16 cellular contexts compared by ENCODE assay signal in the genomic region with DNA sequence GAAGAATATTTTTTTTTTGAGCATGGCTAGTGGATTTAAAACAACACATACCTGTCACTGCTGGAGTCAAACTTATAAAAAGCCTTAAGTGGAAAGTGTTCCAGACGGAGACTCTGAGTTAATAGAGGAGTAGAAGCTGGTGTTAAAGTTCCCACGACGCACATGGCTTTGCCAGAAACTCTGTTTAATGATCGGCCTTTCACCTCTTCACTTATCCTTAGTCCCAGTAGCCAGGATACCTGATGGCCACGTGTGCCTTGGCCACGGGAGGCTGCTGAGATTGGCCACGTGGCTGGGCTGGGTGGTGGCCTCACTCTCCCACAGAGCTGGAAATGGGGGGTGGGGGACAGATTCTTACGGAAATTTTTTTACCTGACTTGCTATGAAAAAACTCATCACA.
A peak's percentile ranks its signal among the peaks of the same experiment; 100 is the strongest.
DNase-seq lines count a peak whose midpoint lies in the region; ATAC-seq, FAIRE-seq and TF ChIP-seq lines count a peak whose summit lies in the region.
"Had no signal": no experiment of that assay in that cellular context is flagged by ENCODE, and none has a peak within 500 bp of the region (broad histone marks: within the 10 kb centered on the region; RNA-seq: fewer than 3 reads in every experiment).

No MANE protein-coding gene starts in this region.

- no peak overlapping the region for H3K4me3 ChIP-seq in BLaER1 treated with 17β-estradiol and CSF1 and Interleukin-3, amounts not matched to agents 10 nM and 100 nM
- no peak overlapping the region for H3K4me3 ChIP-seq in pancreas
- H3K4me3 ChIP-seq: GM23248 had no signal

- H4K20me1 ChIP-seq in BLaER1 treated with 17β-estradiol and CSF1 and Interleukin-3, amounts not matched to agents 10 nM and 100 nM: peaks cover 52 to 94% (median 72%) of the 10 kb centered on the region in 11 experiments; a peak in 20 of 22 replicates

- intact Hi-C loops in pancreas (cut with DNase I): no loop called here

- 0 out of 22 replicates have a peak overlapping the region, but pooled peaks of 1 of the 11 experiments have one; percentile 58 for H3K9ac ChIP-seq in BLaER1 treated with 17β-estradiol and CSF1 and Interleukin-3, amounts not matched to agents 10 nM and 100 nM
- H3K9ac ChIP-seq: GM23248 had no signal

- FAIRE-seq in pancreas (lab: Jason Lieb, UNC): no peak
- FAIRE-seq: H54 had no signal

- peak overlapping the region; percentile 55 to 89 (median 76) for H3K4me2 ChIP-seq in BLaER1 treated with 17β-estradiol and CSF1 and Interleukin-3, amounts not matched to agents 10 nM and 100 nM

- ATAC-seq in WTC11: no peak
- ATAC-seq in effector memory CD8-positive, alpha-beta T cell (replicated peaks): no peak
- peak; percentile 56 to 81 (median 78) for ATAC-seq in pancreas
- no peak for ATAC-seq in HG02938 (IDR thresholded peaks at IDR 0.05; ENCODE audit: unreplicated experiment)
- ATAC-seq: CD8-positive, alpha-beta T cell; HCT116 had no signal

- H3K9me3 ChIP-seq in BLaER1 treated with 17β-estradiol and CSF1 and Interleukin-3, amounts not matched to agents 10 nM and 100 nM (replicated peaks in 1 of 11): no peaks in the 10 kb centered on the region
- no peaks in the 10 kb centered on the region for H3K9me3 ChIP-seq in pancreas

- no peaks in the 10 kb centered on the region for H3K27me3 Mint-ChIP-seq in WTC11 (ENCODE audit: low read depth)
- no peaks in the 10 kb centered on the region for H3K27me3 Mint-ChIP-seq in effector memory CD8-positive, alpha-beta T cell

- no peak overlapping the region for H3K27ac Mint-ChIP-seq in WTC11
- H3K27ac Mint-ChIP-seq in effector memory CD8-positive, alpha-beta T cell: peak overlapping the region; percentile 44 to 70
- H3K27ac Mint-ChIP-seq: CD8-positive, alpha-beta T cell had no signal

- WGBS in pancreas, 2 donors: 48% methylated on average over 8 of the region's 8 CpGs

- H3K9me3 Mint-ChIP-seq in WTC11: no peaks in the 10 kb centered on the region
- no peaks in the 10 kb centered on the region for H3K9me3 Mint-ChIP-seq in effector memory CD8-positive, alpha-beta T cell
- H3K9me3 Mint-ChIP-seq: CD8-positive, alpha-beta T cell had no signal

- CTCF ChIA-PET in WTC11 (lab: Charles Lee): interaction anchor here (0.6 to 1.0 kb wide), 2 partner anchors 14 to 23 kb away, joined by 3 read pairs; no protein-coding TSS in a partner anchor

- TF ChIP-seq CTCF in WTC11 (IDR thresholded peaks at IDR 0.05) (no peak), pancreas (IDR thresholded peaks at IDR 0.05) (no peak)

- no peaks in the 10 kb centered on the region for H3K36me3 Mint-ChIP-seq in WTC11
- H3K36me3 Mint-ChIP-seq in effector memory CD8-positive, alpha-beta T cell (ENCODE audit: insufficient read depth): peaks cover 32% of the 10 kb centered on the region

- no peak overlapping the region for H3K4me3 Mint-ChIP-seq in WTC11
- no peak overlapping the region for H3K4me3 Mint-ChIP-seq in effector memory CD8-positive, alpha-beta T cell
- H3K4me3 Mint-ChIP-seq: CD8-positive, alpha-beta T cell had no signal

- peaks cover 39 to 64% (median 45%) of the 10 kb centered on the region in 10 experiments for H3K4me1 ChIP-seq in BLaER1 treated with 17β-estradiol and CSF1 and Interleukin-3, amounts not matched to agents 10 nM and 100 nM
- peaks cover 4 to 17% (median 5%) of the 10 kb centered on the region in 3 donors for H3K4me1 ChIP-seq in pancreas

- POLR2A ChIA-PET in WTC11 (lab: Charles Lee): interaction anchor here (0.6 kb wide), 1 partner anchor 241 kb away, joined by 10 read pairs; no protein-coding TSS in a partner anchor

- DNase-seq in WTC11 (ENCODE audit: low spot score) (peak; percentile 3), pancreas (peak in 2 of 6 donors; percentile 54 to 55), NCI-H748 (lab: John Stamatoyannopoulos, UW; ENCODE audit: unreplicated experiment) (no peak), OCI-M2 (lab: John Stamatoyannopoulos, UW; ENCODE audit: unreplicated experiment) (no peak)
- DNase-seq in effector memory CD8-positive, alpha-beta T cell: no peak
- DNase-seq in effector CD8-positive, alpha-beta T cell (lab: John Stamatoyannopoulos, UW): no peak
- DNase-seq: ACHN; CD8-positive, alpha-beta T cell; DMS 273 treated with DMSO at 0.1 percent for 48 hours; GM23248; IMR-90 had no signal

- H3K27me3 ChIP-seq in BLaER1 treated with 17β-estradiol and CSF1 and Interleukin-3, amounts not matched to agents 10 nM and 100 nM: no peaks in the 10 kb centered on the region
- H3K27me3 ChIP-seq in pancreas: no peaks in the 10 kb centered on the region

- H3K36me3 ChIP-seq in BLaER1 treated with 17β-estradiol and CSF1 and Interleukin-3, amounts not matched to agents 10 nM and 100 nM: peaks cover 11 to 88% (median 58%) of the 10 kb centered on the region in 11 experiments; a peak in 21 of 22 replicates
- no peaks in the 10 kb centered on the region for H3K36me3 ChIP-seq in pancreas

- H3K4me1 Mint-ChIP-seq in WTC11: peaks cover 19% of the 10 kb centered on the region
- H3K4me1 Mint-ChIP-seq in effector memory CD8-positive, alpha-beta T cell (ENCODE audit: low read depth in 2 of 2): peaks cover 13 to 14% of the 10 kb centered on the region in 2 donors

- H3K27ac ChIP-seq in BLaER1 treated with 17β-estradiol and CSF1 and Interleukin-3, amounts not matched to agents 10 nM and 100 nM: peak overlapping the region in 4 of 11 experiments; percentile 58 to 78 (median 66); a peak in 4 of 22 replicates
- H3K27ac ChIP-seq in pancreas: peak overlapping the region in 1 of 4 donors; percentile 27
- H3K27ac ChIP-seq: C4-2B, GM23248 had no signal

TF ChIP-seq in WTC11, 78 proteins besides CTCF, POLR2A, EP300 and RAD21 (continues in another document):
- TF ChIP-seq, protein P1, sequence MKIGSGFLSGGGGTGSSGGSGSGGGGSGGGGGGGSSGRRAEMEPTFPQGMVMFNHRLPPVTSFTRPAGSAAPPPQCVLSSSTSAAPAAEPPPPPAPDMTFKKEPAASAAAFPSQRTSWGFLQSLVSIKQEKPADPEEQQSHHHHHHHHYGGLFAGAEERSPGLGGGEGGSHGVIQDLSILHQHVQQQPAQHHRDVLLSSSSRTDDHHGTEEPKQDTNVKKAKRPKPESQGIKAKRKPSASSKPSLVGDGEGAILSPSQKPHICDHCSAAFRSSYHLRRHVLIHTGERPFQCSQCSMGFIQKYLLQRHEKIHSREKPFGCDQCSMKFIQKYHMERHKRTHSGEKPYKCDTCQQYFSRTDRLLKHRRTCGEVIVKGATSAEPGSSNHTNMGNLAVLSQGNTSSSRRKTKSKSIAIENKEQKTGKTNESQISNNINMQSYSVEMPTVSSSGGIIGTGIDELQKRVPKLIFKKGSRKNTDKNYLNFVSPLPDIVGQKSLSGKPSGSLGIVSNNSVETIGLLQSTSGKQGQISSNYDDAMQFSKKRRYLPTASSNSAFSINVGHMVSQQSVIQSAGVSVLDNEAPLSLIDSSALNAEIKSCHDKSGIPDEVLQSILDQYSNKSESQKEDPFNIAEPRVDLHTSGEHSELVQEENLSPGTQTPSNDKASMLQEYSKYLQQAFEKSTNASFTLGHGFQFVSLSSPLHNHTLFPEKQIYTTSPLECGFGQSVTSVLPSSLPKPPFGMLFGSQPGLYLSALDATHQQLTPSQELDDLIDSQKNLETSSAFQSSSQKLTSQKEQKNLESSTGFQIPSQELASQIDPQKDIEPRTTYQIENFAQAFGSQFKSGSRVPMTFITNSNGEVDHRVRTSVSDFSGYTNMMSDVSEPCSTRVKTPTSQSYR (CRISPR knock-in tag; IDR thresholded peaks at IDR 0.05): no peak
- TF ChIP-seq NFYB (CRISPR knock-in tag; conservative IDR thresholded peaks at IDR 0.05; ENCODE audit: low read depth) (no peak), ZNF416 (CRISPR knock-in tag; IDR thresholded peaks at IDR 0.05) (no peak), ZNF138 (CRISPR knock-in tag; conservative IDR thresholded peaks at IDR 0.05) (no peak)
- TF ChIP-seq, protein P2, sequence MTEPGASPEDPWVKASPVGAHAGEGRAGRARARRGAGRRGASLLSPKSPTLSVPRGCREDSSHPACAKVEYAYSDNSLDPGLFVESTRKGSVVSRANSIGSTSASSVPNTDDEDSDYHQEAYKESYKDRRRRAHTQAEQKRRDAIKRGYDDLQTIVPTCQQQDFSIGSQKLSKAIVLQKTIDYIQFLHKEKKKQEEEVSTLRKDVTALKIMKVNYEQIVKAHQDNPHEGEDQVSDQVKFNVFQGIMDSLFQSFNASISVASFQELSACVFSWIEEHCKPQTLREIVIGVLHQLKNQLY (CRISPR knock-in tag; IDR thresholded peaks at IDR 0.05): no peak
- TF ChIP-seq, protein P3, sequence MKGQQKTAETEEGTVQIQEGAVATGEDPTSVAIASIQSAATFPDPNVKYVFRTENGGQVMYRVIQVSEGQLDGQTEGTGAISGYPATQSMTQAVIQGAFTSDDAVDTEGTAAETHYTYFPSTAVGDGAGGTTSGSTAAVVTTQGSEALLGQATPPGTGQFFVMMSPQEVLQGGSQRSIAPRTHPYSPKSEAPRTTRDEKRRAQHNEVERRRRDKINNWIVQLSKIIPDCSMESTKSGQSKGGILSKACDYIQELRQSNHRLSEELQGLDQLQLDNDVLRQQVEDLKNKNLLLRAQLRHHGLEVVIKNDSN (CRISPR knock-in tag; IDR thresholded peaks at IDR 0.05): no peak
- TF ChIP-seq, protein P4, sequence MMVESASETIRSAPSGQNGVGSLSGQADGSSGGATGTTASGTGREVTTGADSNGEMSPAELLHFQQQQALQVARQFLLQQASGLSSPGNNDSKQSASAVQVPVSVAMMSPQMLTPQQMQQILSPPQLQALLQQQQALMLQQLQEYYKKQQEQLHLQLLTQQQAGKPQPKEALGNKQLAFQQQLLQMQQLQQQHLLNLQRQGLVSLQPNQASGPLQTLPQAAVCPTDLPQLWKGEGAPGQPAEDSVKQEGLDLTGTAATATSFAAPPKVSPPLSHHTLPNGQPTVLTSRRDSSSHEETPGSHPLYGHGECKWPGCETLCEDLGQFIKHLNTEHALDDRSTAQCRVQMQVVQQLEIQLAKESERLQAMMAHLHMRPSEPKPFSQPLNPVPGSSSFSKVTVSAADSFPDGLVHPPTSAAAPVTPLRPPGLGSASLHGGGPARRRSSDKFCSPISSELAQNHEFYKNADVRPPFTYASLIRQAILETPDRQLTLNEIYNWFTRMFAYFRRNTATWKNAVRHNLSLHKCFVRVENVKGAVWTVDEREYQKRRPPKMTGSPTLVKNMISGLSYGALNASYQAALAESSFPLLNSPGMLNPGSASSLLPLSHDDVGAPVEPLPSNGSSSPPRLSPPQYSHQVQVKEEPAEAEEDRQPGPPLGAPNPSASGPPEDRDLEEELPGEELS (CRISPR knock-in tag; IDR thresholded peaks at IDR 0.05): no peak

Comparison
In these comparisons a context has a peak if more than half of its experiments do, and no peak if none do; other contexts are left out.
1. ATAC-seq: peak in pancreas (4 of 4); none in WTC11 (single experiment), effector memory CD8-positive, alpha-beta T cell (single experiment) and HG02938 (single experiment).